ENCODE assay signal across 8 cellular contexts in genomic region chr16:29899516-29900101, GRCh38. TPM values are rescaled to one million over a fixed set of nuclear protein-coding genes. Genes with fewer than 3 reads are reported as not detected.
A peak's percentile ranks its signal among the peaks of the same experiment; 100 is the strongest.
DNase-seq lines count a peak whose midpoint lies in the region; ATAC-seq and TF ChIP-seq lines count a peak whose summit lies in the region.

TSS of gene SEZ6L2 (minus strand) at chr16:29899550. CDS start at chr16:29899019, 531 bp downstream.

- H3K4me3 ChIP-seq in GM12865 (ENCODE audit: low read depth, low read length) = peak within 1 kb of the TSS; percentile 54
- H3K4me3 ChIP-seq in epithelial cell of esophagus (ENCODE audit: low read length) = peak within 1 kb of the TSS; percentile 68

- H3K36me3 Mint-ChIP-seq in stimulated activated effector memory CD8-positive, alpha-beta T cell treated with anti-CD3 and anti-CD28 coated beads, Interleukin-12 subunit alpha, Interleukin-12 subunit beta, amount 100 ng/mL, for 72 hours = no peaks in the 10 kb centered on the region

- ATAC-seq in stimulated activated effector memory CD8-positive, alpha-beta T cell treated with anti-CD3 and anti-CD28 coated beads, Interleukin-12 subunit alpha, Interleukin-12 subunit beta, amount 100 ng/mL, for 72 hours = no peak
- ATAC-seq in HG03045 (IDR thresholded peaks at IDR 0.05; ENCODE audit: unreplicated experiment) = no peak

- no peak within 1 kb of the TSS for H3K27ac Mint-ChIP-seq in stimulated activated effector memory CD8-positive, alpha-beta T cell treated with anti-CD3 and anti-CD28 coated beads, Interleukin-12 subunit alpha, Interleukin-12 subunit beta, amount 100 ng/mL, for 72 hours

- H3K4me3 Mint-ChIP-seq in stimulated activated effector memory CD8-positive, alpha-beta T cell treated with anti-CD3 and anti-CD28 coated beads, Interleukin-12 subunit alpha, Interleukin-12 subunit beta, amount 100 ng/mL, for 72 hours = peak within 1 kb of the TSS; percentile 78

- TF ChIP-seq CTCF in GM12865 (IDR thresholded peaks at IDR 0.05; ENCODE audit: insufficient read depth, low read depth, low read length, missing control alignments) (no peak), epithelial cell of esophagus (IDR thresholded peaks at IDR 0.05; ENCODE audit: insufficient read depth, low read depth, low read length, missing control alignments) (peak; percentile 41)

- no peaks in the 10 kb centered on the region for H3K9me3 Mint-ChIP-seq in stimulated activated effector memory CD8-positive, alpha-beta T cell treated with anti-CD3 and anti-CD28 coated beads, Interleukin-12 subunit alpha, Interleukin-12 subunit beta, amount 100 ng/mL, for 72 hours

- DNase-seq in A172 (ENCODE audit: low spot score) = peak; percentile 94
- DNase-seq in GM12865 (ENCODE audit: low read depth) = peak; percentile 13
- peak; percentile 89 for DNase-seq in NCI-H2107 (lab: John Stamatoyannopoulos, UW)
- DNase-seq in UCSD-AML1 (lab: John Stamatoyannopoulos, UW; ENCODE audit: unreplicated experiment) = peak; percentile 88
- DNase-seq in epithelial cell of esophagus (ENCODE audit: low read depth) = peak; percentile 96
- DNase-seq in middle frontal gyrus (ENCODE audit: extremely low spot score, low spot score) = peak; percentile 59
- DNase-seq in stimulated activated effector memory CD8-positive, alpha-beta T cell treated with anti-CD3 and anti-CD28 coated beads, Interleukin-12 subunit alpha, Interleukin-12 subunit beta, amount 100 ng/mL, for 72 hours (ENCODE audit: low spot score in 2 of 2) = peak in 1 of 2 donors; percentile 93

- H3K4me1 Mint-ChIP-seq in stimulated activated effector memory CD8-positive, alpha-beta T cell treated with anti-CD3 and anti-CD28 coated beads, Interleukin-12 subunit alpha, Interleukin-12 subunit beta, amount 100 ng/mL, for 72 hours = peaks cover 28% of the 10 kb centered on the region

RNA-seq across cellular contexts. Expression of gene SEZ6L2, which starts in this region (rescaled TPM):
- 22.1 and 24.9 TPM in 2 replicates for total RNA-seq in A172 (2014; rRNA removed; shearing (Covaris generic))
